In genomic region chr9:124372038-124372437, GRCh38 we compare ENCODE assay signal across 17 cellular contexts.
"Had no signal": no experiment of that assay in that cellular context is flagged by ENCODE, and none has a peak within 500 bp of the region (broad histone marks: within the 10 kb centered on the region; RNA-seq: fewer than 3 reads in every experiment).

No MANE protein-coding gene starts in this region.

- H3K4me1 Mint-ChIP-seq: activated CD4-positive, alpha-beta T cell treated with anti-CD3 and anti-CD28 coated beads, Interleukin-2, amount 10 ng/mL, durations not matched to agents 7 days and 5 days; activated naive CD4-positive, alpha-beta T cell treated with anti-CD3 and anti-CD28 coated beads, Interleukin-2, amount 10 ng/mL, durations not matched to agents 7 days and 5 days had no signal

- DNase-seq: activated CD4-positive, alpha-beta T cell treated with anti-CD3 and anti-CD28 coated beads, Interleukin-2, amount 10 ng/mL, durations not matched to agents 7 days and 5 days; activated naive CD4-positive, alpha-beta T cell treated with anti-CD3 and anti-CD28 coated beads, Interleukin-2, amount 10 ng/mL, durations not matched to agents 7 days and 5 days; adrenal gland; effector CD4-positive, alpha-beta T cell; islet precursor cell; left lung; natural killer cell; retina; stimulated activated CD4-positive, alpha-beta T cell treated with anti-CD3 and anti-CD28 coated beads, Interleukin-2, amount 100 ng/mL, for 48 hours; tibial artery; uterus had no signal

- H3K36me3 Mint-ChIP-seq: natural killer cell had no signal

- ATAC-seq: gastroesophageal sphincter; left lung; natural killer cell; stimulated activated memory B cell treated with anti-CD40 and anti-IgM and Interleukin-4, amounts not matched to agents 10 μg/mL and 1 μg/mL and 100 μg/mL, for 72 hours had no signal

- H3K4me3 Mint-ChIP-seq: activated CD4-positive, alpha-beta T cell treated with anti-CD3 and anti-CD28 coated beads, Interleukin-2, amount 10 ng/mL, durations not matched to agents 7 days and 5 days; activated naive CD4-positive, alpha-beta T cell treated with anti-CD3 and anti-CD28 coated beads, Interleukin-2, amount 10 ng/mL, durations not matched to agents 7 days and 5 days; memory B cell; natural killer cell; stimulated activated memory B cell treated with anti-CD40 and anti-IgM and Interleukin-4, amounts not matched to agents 10 μg/mL and 1 μg/mL and 100 μg/mL, for 72 hours; T-helper 2 cell treated with Interferon-gamma antibody and Interleukin-4, amounts not matched to agents 5 μg/mL and 100 μg/mL, for 36 hours had no signal

- H3K4me3 ChIP-seq: adrenal gland, coronary artery, esophagus muscularis mucosa, gastroesophageal sphincter, left lung, tibial artery, uterus had no signal

- H3K27me3 Mint-ChIP-seq: activated CD4-positive, alpha-beta T cell treated with anti-CD3 and anti-CD28 coated beads, Interleukin-2, amount 10 ng/mL, durations not matched to agents 7 days and 5 days; activated naive CD4-positive, alpha-beta T cell treated with anti-CD3 and anti-CD28 coated beads, Interleukin-2, amount 10 ng/mL, durations not matched to agents 7 days and 5 days; memory B cell; stimulated activated memory B cell treated with anti-CD40 and anti-IgM and Interleukin-4, amounts not matched to agents 10 μg/mL and 1 μg/mL and 100 μg/mL, for 72 hours had no signal

- H3K9me3 ChIP-seq: adrenal gland, esophagus muscularis mucosa, gastroesophageal sphincter, left lung, tibial artery, uterus had no signal

- H3K27me3 ChIP-seq: adrenal gland, esophagus muscularis mucosa, gastroesophageal sphincter, left lung, tibial artery, uterus had no signal

- H3K36me3 ChIP-seq: adrenal gland, uterus had no signal

- H3K27ac ChIP-seq: adrenal gland, coronary artery, esophagus muscularis mucosa, gastroesophageal sphincter, left lung, tibial artery, uterus had no signal

- H3K4me1 ChIP-seq: uterus had no signal

- H3K27ac Mint-ChIP-seq: activated CD4-positive, alpha-beta T cell treated with anti-CD3 and anti-CD28 coated beads, Interleukin-2, amount 10 ng/mL, durations not matched to agents 7 days and 5 days; activated naive CD4-positive, alpha-beta T cell treated with anti-CD3 and anti-CD28 coated beads, Interleukin-2, amount 10 ng/mL, durations not matched to agents 7 days and 5 days; memory B cell; T-helper 2 cell treated with Interferon-gamma antibody and Interleukin-4, amounts not matched to agents 5 μg/mL and 100 μg/mL, for 36 hours had no signal

- H3K9me3 Mint-ChIP-seq: activated naive CD4-positive, alpha-beta T cell treated with anti-CD3 and anti-CD28 coated beads, Interleukin-2, amount 10 ng/mL, durations not matched to agents 7 days and 5 days; natural killer cell; stimulated activated memory B cell treated with anti-CD40 and anti-IgM and Interleukin-4, amounts not matched to agents 10 μg/mL and 1 μg/mL and 100 μg/mL, for 72 hours had no signal
